21 cellular contexts compared by ENCODE assay signal in the genomic region with DNA sequence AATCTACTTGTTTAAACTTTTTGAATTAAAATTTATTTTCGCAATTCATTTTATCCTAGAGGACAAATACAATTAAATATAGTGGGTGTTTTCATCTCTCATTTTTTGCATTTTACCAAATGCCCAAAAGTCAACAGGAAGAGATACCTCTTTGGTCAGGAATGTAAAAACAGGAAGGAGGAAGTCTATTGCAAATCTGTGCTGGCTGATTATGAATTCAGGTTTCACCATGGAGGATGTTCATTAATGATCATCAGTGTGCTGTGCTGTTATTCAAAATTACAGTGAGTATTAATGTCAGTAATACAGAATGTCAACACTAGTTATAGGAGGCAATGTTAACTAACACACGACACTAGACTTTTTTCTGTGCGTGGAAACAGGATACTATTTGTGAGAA. TPM values are rescaled to one million over a fixed set of nuclear protein-coding genes. Genes with fewer than 3 reads are reported as not detected.
DNase-seq lines count a peak whose midpoint lies in the region; ATAC-seq and TF ChIP-seq lines count a peak whose summit lies in the region.
"Had no signal": no experiment of that assay in that cellular context is flagged by ENCODE, and none has a peak within 500 bp of the region (broad histone marks: within the 10 kb centered on the region; RNA-seq: fewer than 3 reads in every experiment).

No MANE protein-coding gene starts in this region.

- H3K36me3 Mint-ChIP-seq in T-cell, result no peaks in the 10 kb centered on the region
- H3K36me3 Mint-ChIP-seq in naive B cell, result peaks cover 0 to 4% of the 10 kb centered on the region in 2 donors
- no peaks in the 10 kb centered on the region for H3K36me3 Mint-ChIP-seq in activated naive CD4-positive, alpha-beta T cell treated with anti-CD3 and anti-CD28 coated beads, Interleukin-2, amount 50 U/mL, for 72 hours

- ATAC-seq in T-cell (replicated peaks in 1 of 4), result no peak
- no peak for ATAC-seq in naive B cell (ENCODE audit: low read depth in 2 of 2)
- ATAC-seq in activated naive CD4-positive, alpha-beta T cell treated with anti-CD3 and anti-CD28 coated beads, Interleukin-2, amount 50 U/mL, for 72 hours, result no peak

- H3K4me1 Mint-ChIP-seq in T-cell (peaks cover 38 to 53% (median 48%) of the 10 kb centered on the region in 3 donors), naive B cell (peaks cover 26 to 54% (median 48%) of the 10 kb centered on the region in 3 donors)

- H3K27ac ChIP-seq in GM23248 (no peak overlapping the region), breast epithelium (no peak overlapping the region)
- H3K27ac ChIP-seq: HL-60, SJSA1 had no signal

- no peaks in the 10 kb centered on the region for H3F3A ChIP-seq in GM23248 (ENCODE audit: insufficient read depth)

- TF ChIP-seq CTCF in fibroblast of pulmonary artery (IDR thresholded peaks at IDR 0.05; ENCODE audit: low read length, missing control alignments) (no peak), breast epithelium (IDR thresholded peaks at IDR 0.05) (no peak)

- H3K4me1 ChIP-seq in GM23248 (ENCODE audit: insufficient read depth) (0 out of 2 replicates have a peak, but pooled peaks cover 4% of the 10 kb centered on the region), breast epithelium (no peaks in the 10 kb centered on the region)
- H3K4me1 ChIP-seq: Caco-2 had no signal

- no peaks in the 10 kb centered on the region for H3K79me2 ChIP-seq in GM23248 (ENCODE audit: insufficient read depth)

- H3K4me2 ChIP-seq in GM23248 (ENCODE audit: unreplicated experiment), result no peak overlapping the region

- H3K9ac ChIP-seq in GM23248, result no peak overlapping the region

- 95% methylated on average over 3 of the region's 3 CpGs for WGBS in GM23248 (ENCODE audit: low coverage in 1 of 2, low lambda C conversion rate in 2 of 2, missing lambda C conversion rate in 2 of 2), 2 experiments

- intact Hi-C loops in breast epithelium (cut with DNase I; ENCODE audit: low total_unique reads), result no loop called here

- H3K4me3 ChIP-seq in GM23248 (no peak overlapping the region), fibroblast of pulmonary artery (replicated peaks; ENCODE audit: low read depth, low read length) (no peak overlapping the region), breast epithelium (no peak overlapping the region)
- H3K4me3 ChIP-seq: HAP-1, SJSA1 had no signal

- H4K20me1 ChIP-seq in GM23248 (ENCODE audit: insufficient read depth), result no peaks in the 10 kb centered on the region

- H3K36me3 ChIP-seq in GM23248 (ENCODE audit: low read depth) (no peaks in the 10 kb centered on the region), breast epithelium (no peaks in the 10 kb centered on the region)
- H3K36me3 ChIP-seq: HAP-1, SJSA1 had no signal

- H3K9me3 ChIP-seq in GM23248 (ENCODE audit: low read depth), result no peaks in the 10 kb centered on the region
- H3K9me3 ChIP-seq in breast epithelium, result no peaks in the 10 kb centered on the region
- H3K9me3 ChIP-seq: Caco-2, HAP-1, SJSA1 had no signal

- H3K4me3 Mint-ChIP-seq in T-cell (no peak overlapping the region), naive B cell (peak overlapping the region in 3 of 8 donors; percentile 0 to 53 (median 17))
- H3K4me3 Mint-ChIP-seq: CD4-positive, alpha-beta T cell had no signal

- no peaks in the 10 kb centered on the region for H3K9me2 ChIP-seq in GM23248 (ENCODE audit: insufficient read depth)

- CTCF ChIA-PET in T-cell (lab: Charles Lee), result interaction anchor here in 1 of 2 donors (1.0 kb wide), 1 partner anchor 39 kb away, joined by 3 read pairs; no protein-coding TSS in a partner anchor

- peak overlapping the region; percentile 61 to 64 for H3K27ac Mint-ChIP-seq in T-cell
- H3K27ac Mint-ChIP-seq in naive B cell, result peak overlapping the region in 4 of 6 donors; percentile 16 to 78 (median 52)
- no peak overlapping the region for H3K27ac Mint-ChIP-seq in activated naive CD4-positive, alpha-beta T cell treated with anti-CD3 and anti-CD28 coated beads, Interleukin-2, amount 50 U/mL, for 72 hours
- H3K27ac Mint-ChIP-seq: CD4-positive, alpha-beta T cell had no signal

- H3K9me3 Mint-ChIP-seq in T-cell (no peaks in the 10 kb centered on the region), naive B cell (no peaks in the 10 kb centered on the region)
- no peaks in the 10 kb centered on the region for H3K9me3 Mint-ChIP-seq in activated naive CD4-positive, alpha-beta T cell treated with anti-CD3 and anti-CD28 coated beads, Interleukin-2, amount 50 U/mL, for 72 hours
- H3K9me3 Mint-ChIP-seq: CD4-positive, alpha-beta T cell had no signal

- POLR2A ChIA-PET in T-cell (lab: Charles Lee), result no interaction called here

- no peak for TF ChIP-seq POLR2A in breast epithelium (IDR thresholded peaks at IDR 0.05)

- in situ Hi-C loops in GM23248 (cut with MboI), result loop anchor here (10.0 kb wide), 1 partner anchor 348 kb away; no protein-coding TSS in a partner anchor

- DNase-seq in GM23248 (no peak), T-cell (no peak), fibroblast of pulmonary artery (ENCODE audit: low read depth) (peak; percentile 21), naive B cell (no peak), SHP77 treated with DMSO at 0.1 percent for 48 hours (lab: John Stamatoyannopoulos, UW) (no peak), breast epithelium (ENCODE audit: low spot score in 2 of 2) (no peak), H4 (ENCODE audit: low spot score) (no peak)
- DNase-seq in activated naive CD4-positive, alpha-beta T cell treated with anti-CD3 and anti-CD28 coated beads, Interleukin-2, amount 50 U/mL, for 72 hours (ENCODE audit: low spot score in 2 of 2), result no peak
- DNase-seq: Caco-2; CD4-positive, alpha-beta T cell; MV-4-11; NCI-H1105 treated with DMSO at 0.1 percent for 48 hours; NCI-H2081; NCI-H2171; NCI-H345; NCI-H524; OCI-M1; SW 1271 had no signal

- H3K27me3 ChIP-seq in GM23248 (replicated peaks; ENCODE audit: insufficient read depth) (no peaks in the 10 kb centered on the region), breast epithelium (no peaks in the 10 kb centered on the region)
- H3K27me3 ChIP-seq: SJSA1 had no signal

- H3K27me3 Mint-ChIP-seq in T-cell (no peaks in the 10 kb centered on the region), naive B cell (no peaks in the 10 kb centered on the region)
- H3K27me3 Mint-ChIP-seq: CD4-positive, alpha-beta T cell had no signal

- H2AFZ ChIP-seq in GM23248, result peak overlapping the region; percentile 19; the same call in 1 of the 2 replicates

RNA-seq across cellular contexts. Expression of a gene that starts 24.7 kb away (rescaled TPM):
- 2.0 and 3.4 TPM in 2 replicates for total RNA-seq in GM23248 (2014; rRNA removed; shearing (Covaris generic))
- polyA plus RNA-seq in GM23248 (2016; fragmentation: Nextera tagmentation; extraction: Ambion mirVana), result 2.0 TPM in 2 replicates
- 10 to 100 TPM in 2 of 5 donors, 1 to 10 TPM in 3; 8.7 to 13.3 (median 9.7) TPM for total RNA-seq in T-cell
- polyA plus RNA-seq in naive B cell (ENCODE audit: low read depth in 6 of 6), result 10 to 100 TPM; 11.8 to 16.2 (median 14.4) TPM
- 10 to 100 TPM in 2 of 3 donors, 1 to 10 TPM in 1; 7.0 to 26.1 (median 16.1) TPM for total RNA-seq in breast epithelium
- total RNA-seq in activated naive CD4-positive, alpha-beta T cell treated with anti-CD3 and anti-CD28 coated beads, Interleukin-2, amount 50 U/mL, for 72 hours, result 10 to 100 TPM; 12.1 to 17.6 TPM
- total RNA-seq in H4 (2014; rRNA removed; shearing (Covaris generic)), result 6.9 and 8.8 TPM in 2 replicates

Comparison
In these comparisons a context has a peak if more than half of its experiments do, and no peak if none do; other contexts are left out.
1. H3K27ac Mint-ChIP-seq: peak in T-cell (2 of 2) and naive B cell (4 of 6); none in activated naive CD4-positive, alpha-beta T cell treated with anti-CD3 and anti-CD28 coated beads, Interleukin-2, amount 50 U/mL, for 72 hours (0 of 2).